9 cellular contexts compared by ENCODE assay signal in genomic region chr5:147391781-147392180, GRCh38.
DNase-seq lines count a peak whose midpoint lies in the region; ATAC-seq, FAIRE-seq and TF ChIP-seq lines count a peak whose summit lies in the region.
"Had no signal": no experiment of that assay in that cellular context is flagged by ENCODE, and none has a peak within 500 bp of the region (broad histone marks: within the 10 kb centered on the region; RNA-seq: fewer than 3 reads in every experiment).

No MANE protein-coding gene starts in this region.

- peak; percentile 47 for TF ChIP-seq CTCF in D721Med (IDR thresholded peaks at IDR 0.05; ENCODE audit: insufficient read depth, missing control alignments)

- DNase-seq in D721Med (ENCODE audit: insufficient read length, low spot score) (no peak), RCC 7860 (ENCODE audit: low spot score) (peak; percentile 82), fibroblast of peridontal ligament (ENCODE audit: extremely low read depth) (peak; percentile 76), pons (ENCODE audit: low spot score) (peak; percentile 59), GM19238 (ENCODE audit: insufficient read length, low spot score) (no peak), DMS153 treated with DMSO at 0.1 percent for 48 hours (lab: John Stamatoyannopoulos, UW; ENCODE audit: unreplicated experiment) (no peak)

- ATAC-seq in GM19397 (IDR thresholded peaks at IDR 0.05; ENCODE audit: unreplicated experiment) (peak; percentile 66), HG03280 (IDR thresholded peaks at IDR 0.05; ENCODE audit: unreplicated experiment) (peak; percentile 99)

- FAIRE-seq in D721Med (lab: Jason Lieb, UNC) (no peak), RCC 7860 (lab: Jason Lieb, UNC) (peak; percentile 89)
- FAIRE-seq: TTC549 had no signal

Comparison
In these comparisons a context has a peak if more than half of its experiments do, and no peak if none do; other contexts are left out.
1. DNase-seq: peak in RCC 7860 (single experiment), fibroblast of peridontal ligament (single experiment) and pons (single experiment); none in D721Med (single experiment), GM19238 (single experiment) and DMS153 treated with DMSO at 0.1 percent for 48 hours (single experiment).